1 cellular context compared by ENCODE assay signal in the genomic region with DNA sequence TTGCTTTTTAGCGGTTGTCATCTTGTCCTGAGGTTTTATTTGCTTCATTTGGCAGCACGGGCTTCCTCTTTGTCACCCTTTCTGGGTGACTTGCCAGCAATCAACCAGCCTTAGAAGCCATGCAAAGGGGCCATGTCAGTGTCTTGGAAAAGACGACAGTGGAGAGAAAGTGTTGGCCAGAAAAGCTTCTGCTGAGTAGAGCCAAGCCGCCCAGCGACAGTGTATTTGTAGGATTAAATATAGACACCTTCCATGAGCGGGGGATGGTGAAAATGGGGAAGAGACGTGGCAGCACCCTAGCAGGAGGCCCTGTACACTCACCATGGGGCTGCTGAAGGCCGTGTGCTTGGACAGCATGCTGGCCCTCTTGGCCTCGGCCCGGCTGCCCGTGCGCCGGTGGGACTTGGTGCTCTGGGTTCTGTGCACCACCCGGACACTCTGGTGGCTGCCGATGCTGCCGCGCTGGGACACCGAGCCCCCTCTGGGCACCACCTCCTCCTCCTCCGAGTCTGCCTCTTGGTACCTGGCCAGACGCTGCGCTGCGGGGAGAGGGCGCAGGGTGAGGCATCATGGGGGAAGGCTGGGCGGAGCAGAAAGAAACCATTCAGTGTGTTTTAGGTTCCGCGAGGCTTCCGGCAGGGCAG.
TF ChIP-seq lines count a peak whose summit lies in the region.

No MANE protein-coding gene starts in this region.

TF ChIP-seq in IMR-90, 13 proteins besides CTCF, POLR2A, EP300 and RAD21:
- no peak for TF ChIP-seq SMC3 (IDR thresholded peaks at IDR 0.05; ENCODE audit: low read depth, low read length)
- TF ChIP-seq MAFK (IDR thresholded peaks at IDR 0.05; ENCODE audit: low read depth, low read length), result no peak
- no peak for TF ChIP-seq RFX5 (IDR thresholded peaks at IDR 0.05; ENCODE audit: low read depth, low read length)
- TF ChIP-seq RCOR1 (IDR thresholded peaks at IDR 0.05; ENCODE audit: insufficient replicate concordance, low read length), result no peak
- no peak for TF ChIP-seq FOS (IDR thresholded peaks at IDR 0.05; ENCODE audit: low read depth, low read length)
- TF ChIP-seq CEBPB (IDR thresholded peaks at IDR 0.05; ENCODE audit: low read depth, low read length), result no peak
- TF ChIP-seq USF2 (IDR thresholded peaks at IDR 0.05; ENCODE audit: low read depth, low read length), result no peak
- no peak for TF ChIP-seq NFE2L2 (IDR thresholded peaks at IDR 0.05; ENCODE audit: low read depth, low read length)
- no peak for TF ChIP-seq ELK1 (IDR thresholded peaks at IDR 0.05; ENCODE audit: borderline replicate concordance, low read depth, low read length)
- no peak for TF ChIP-seq BHLHE40 (IDR thresholded peaks at IDR 0.05; ENCODE audit: low read depth, low read length)
- TF ChIP-seq CHD1 (IDR thresholded peaks at IDR 0.05; ENCODE audit: low read depth, low read length), result no peak
- no peak for TF ChIP-seq MAZ (IDR thresholded peaks at IDR 0.05; ENCODE audit: borderline replicate concordance, low read depth, low read length)
- no peak for TF ChIP-seq MXI1 (IDR thresholded peaks at IDR 0.05; ENCODE audit: borderline replicate concordance, low read depth, low read length)
TF ChIP-seq in IMR-90: peak in this region for 0.
